ENCODE assay signal across 26 cellular contexts in the genomic region with DNA sequence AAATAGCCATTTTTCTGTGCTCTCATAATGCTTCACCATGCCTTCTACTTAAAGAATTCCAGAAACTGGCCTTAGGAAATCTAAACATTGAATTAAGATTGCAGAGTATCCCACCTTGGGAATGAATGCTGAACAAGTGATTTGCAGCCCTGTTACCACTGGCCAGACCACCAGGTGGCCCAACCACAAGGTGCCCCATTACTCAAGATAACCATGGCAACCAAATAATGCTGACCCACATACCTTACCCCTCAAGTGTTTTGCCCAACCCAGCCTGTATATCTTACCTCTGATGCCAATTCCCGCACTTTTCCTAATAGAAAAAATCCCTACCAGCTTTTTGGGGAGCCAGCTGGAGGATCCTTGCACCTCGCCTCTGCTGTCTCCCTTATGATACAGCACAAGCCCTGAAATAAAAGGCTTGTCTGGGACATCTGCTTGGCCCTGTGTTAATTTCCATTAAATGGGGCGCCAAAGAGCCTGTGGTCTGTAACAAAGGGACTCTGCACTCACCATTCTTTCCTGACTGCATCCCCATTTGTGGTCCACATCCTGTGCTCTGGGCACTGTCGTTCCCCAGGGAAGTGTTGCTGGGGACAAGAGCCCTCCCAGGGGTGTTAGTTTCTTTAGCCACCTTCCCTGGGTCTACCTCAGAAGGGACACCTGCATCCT. TPM values are rescaled to one million over a fixed set of nuclear protein-coding genes. Genes with fewer than 3 reads are reported as not detected.
"Had no signal": no experiment of that assay in that cellular context is flagged by ENCODE, and none has a peak within 500 bp of the region (broad histone marks: within the 10 kb centered on the region; RNA-seq: fewer than 3 reads in every experiment).

No MANE protein-coding gene starts in this region.

- FAIRE-seq: astrocyte, colon, kidney, small intestine had no signal

- H3K36me3 ChIP-seq: breast epithelium, esophagus squamous epithelium, gastrocnemius medialis, lower lobe of right lung, vagina had no signal

- H3K27ac ChIP-seq: breast epithelium, esophagus squamous epithelium, gastrocnemius medialis, lower lobe of right lung, testis, vagina had no signal

- H3K27me3 ChIP-seq: gastrocnemius medialis, testis, vagina had no signal

- H3K4me3 Mint-ChIP-seq: activated CD4-positive, alpha-beta T cell treated with anti-CD3 and anti-CD28 coated beads, Interleukin-2, amount 10 ng/mL, durations not matched to agents 7 days and 5 days; activated CD8-positive, alpha-beta T cell treated with anti-CD3 and anti-CD28 coated beads for 36 hours; activated naive CD8-positive, alpha-beta T cell treated with anti-CD3 and anti-CD28 coated beads for 36 hours; central memory CD8-positive, alpha-beta T cell; naive B cell; stimulated activated effector memory CD8-positive, alpha-beta T cell treated with anti-CD3 and anti-CD28 coated beads, Interleukin-12 subunit alpha, Interleukin-12 subunit beta, amount 100 ng/mL, for 72 hours had no signal

- H3K36me3 Mint-ChIP-seq: activated naive CD8-positive, alpha-beta T cell treated with anti-CD3 and anti-CD28 coated beads for 36 hours; naive B cell; stimulated activated effector memory CD8-positive, alpha-beta T cell treated with anti-CD3 and anti-CD28 coated beads, Interleukin-12 subunit alpha, Interleukin-12 subunit beta, amount 100 ng/mL, for 72 hours had no signal

- H3K4me1 ChIP-seq: breast epithelium, esophagus squamous epithelium, gastrocnemius medialis, lower lobe of right lung, testis, vagina had no signal

- H3K9me3 Mint-ChIP-seq: activated CD4-positive, alpha-beta T cell treated with anti-CD3 and anti-CD28 coated beads, Interleukin-2, amount 10 ng/mL, durations not matched to agents 7 days and 5 days; activated CD8-positive, alpha-beta T cell treated with anti-CD3 and anti-CD28 coated beads for 36 hours; activated naive CD8-positive, alpha-beta T cell treated with anti-CD3 and anti-CD28 coated beads for 36 hours; central memory CD8-positive, alpha-beta T cell; stimulated activated effector memory CD8-positive, alpha-beta T cell treated with anti-CD3 and anti-CD28 coated beads, Interleukin-12 subunit alpha, Interleukin-12 subunit beta, amount 100 ng/mL, for 72 hours had no signal

- H3K27ac Mint-ChIP-seq: activated CD4-positive, alpha-beta T cell treated with anti-CD3 and anti-CD28 coated beads, Interleukin-2, amount 10 ng/mL, durations not matched to agents 7 days and 5 days; activated CD8-positive, alpha-beta T cell treated with anti-CD3 and anti-CD28 coated beads for 36 hours; activated naive CD8-positive, alpha-beta T cell treated with anti-CD3 and anti-CD28 coated beads for 36 hours; naive B cell; stimulated activated effector memory CD8-positive, alpha-beta T cell treated with anti-CD3 and anti-CD28 coated beads, Interleukin-12 subunit alpha, Interleukin-12 subunit beta, amount 100 ng/mL, for 72 hours had no signal

- H3K9me3 ChIP-seq: breast epithelium, esophagus squamous epithelium, gastrocnemius medialis, lower lobe of right lung, testis, vagina had no signal

- DNase-seq: activated CD4-positive, alpha-beta T cell treated with anti-CD3 and anti-CD28 coated beads, Interleukin-2, amount 10 ng/mL, durations not matched to agents 7 days and 5 days; activated CD4-positive, CD25-positive, alpha-beta regulatory T cell treated with anti-CD3 and anti-CD28 coated beads, Interleukin-2, amount 50 U/mL, for 72 hours; activated CD8-positive, alpha-beta T cell treated with anti-CD3 and anti-CD28 coated beads for 36 hours; activated naive CD4-positive, alpha-beta T cell treated with Interleukin-2 at 50 U/mL for 16 hours; activated naive CD8-positive, alpha-beta T cell treated with anti-CD3 and anti-CD28 coated beads for 36 hours; activated T-cell treated with anti-CD3 and anti-CD28 coated beads, Interleukin-2, amount 50 U/mL, for 1 hour; dorsolateral prefrontal cortex; esophagus squamous epithelium; gastrocnemius medialis; hypothalamus; kidney; lower lobe of right lung; naive B cell; small intestine; stimulated activated CD4-positive, alpha-beta T cell treated with anti-CD3 and anti-CD28 coated beads, Interleukin-2, amount 100 ng/mL, for 24 hours; testis; trophoblast cell had no signal

- H3K4me3 ChIP-seq: breast epithelium, dorsolateral prefrontal cortex, esophagus squamous epithelium, gastrocnemius medialis, lower lobe of right lung, testis, vagina had no signal

- ATAC-seq: activated CD8-positive, alpha-beta T cell treated with anti-CD3 and anti-CD28 coated beads for 36 hours; gastrocnemius medialis; lower lobe of right lung; sciatic nerve; stimulated activated effector memory CD8-positive, alpha-beta T cell treated with anti-CD3 and anti-CD28 coated beads, Interleukin-12 subunit alpha, Interleukin-12 subunit beta, amount 100 ng/mL, for 72 hours had no signal

- H3K4me1 Mint-ChIP-seq: activated CD4-positive, alpha-beta T cell treated with anti-CD3 and anti-CD28 coated beads, Interleukin-2, amount 10 ng/mL, durations not matched to agents 7 days and 5 days; activated naive CD8-positive, alpha-beta T cell treated with anti-CD3 and anti-CD28 coated beads for 36 hours; central memory CD8-positive, alpha-beta T cell; naive B cell; stimulated activated effector memory CD8-positive, alpha-beta T cell treated with anti-CD3 and anti-CD28 coated beads, Interleukin-12 subunit alpha, Interleukin-12 subunit beta, amount 100 ng/mL, for 72 hours had no signal

RNA-seq across cellular contexts. Expression of gene KCNF1, which starts 17.3 kb away (rescaled TPM):
- total RNA-seq: activated CD4-positive, alpha-beta T cell treated with anti-CD3 and anti-CD28 coated beads, Interleukin-2, amount 10 ng/mL, durations not matched to agents 7 days and 5 days; activated CD8-positive, alpha-beta T cell treated with anti-CD3 and anti-CD28 coated beads for 36 hours; activated naive CD8-positive, alpha-beta T cell treated with anti-CD3 and anti-CD28 coated beads for 36 hours; gastrocnemius medialis; lower lobe of right lung; renal cortical epithelial cell; T-helper 2 cell treated with Interferon-gamma antibody and Interleukin-4, amounts not matched to agents 100 ng/mL and 5 ng/mL, for 36 hours; vagina had no signal
